Comparison of ENCODE assay signal across 31 cellular contexts in genomic region chr7:30687604-30688003, GRCh38. TPM values are rescaled to one million over a fixed set of nuclear protein-coding genes. Genes with fewer than 3 reads are reported as not detected.
"Had no signal": no experiment of that assay in that cellular context is flagged by ENCODE, and none has a peak within 500 bp of the region (broad histone marks: within the 10 kb centered on the region; RNA-seq: fewer than 3 reads in every experiment).

No MANE protein-coding gene starts in this region.

- ATAC-seq: activated T-cell treated with anti-CD3 and anti-CD28 coated beads, Interleukin-2, amount 50 U/mL, for 72 hours; Panc1; SK-N-SH treated with all-trans-retinoic acid at 6 μM for 48 hours had no signal

- H3K4me3 ChIP-seq: breast epithelium, SJCRH30 had no signal

- H3K4me1 ChIP-seq: breast epithelium, SJCRH30 had no signal

- H3K36me3 Mint-ChIP-seq: activated naive CD4-positive, alpha-beta T cell treated with anti-CD3 and anti-CD28 coated beads, Interleukin-2, amount 10 ng/mL, durations not matched to agents 7 days and 5 days; activated naive CD8-positive, alpha-beta T cell treated with anti-CD3 and anti-CD28 coated beads for 36 hours had no signal

- H3K36me3 ChIP-seq: breast epithelium, SJCRH30 had no signal

- H3K9me3 ChIP-seq: breast epithelium, SJCRH30 had no signal

- H3K9me3 Mint-ChIP-seq: activated CD4-positive, alpha-beta memory T cell treated with anti-CD3 and anti-CD28 coated beads, Interleukin-2, amount 10 ng/mL, durations not matched to agents 7 days and 5 days; activated CD4-positive, alpha-beta T cell treated with anti-CD3 and anti-CD28 coated beads, Interleukin-2, amount 10 ng/mL, durations not matched to agents 24 days and 14 days; activated naive CD4-positive, alpha-beta T cell treated with anti-CD3 and anti-CD28 coated beads, Interleukin-2, amount 10 ng/mL, durations not matched to agents 7 days and 5 days; activated naive CD8-positive, alpha-beta T cell treated with anti-CD3 and anti-CD28 coated beads for 36 hours; activated T-cell treated with anti-CD3 and anti-CD28 coated beads, Interleukin-2, amount 50 U/mL, for 72 hours; activated T-helper 2 cell treated with anti-CD3 and anti-CD28 coated beads, Interferon-gamma antibody, Interleukin-2, Interleukin-4, amounts not matched to agents 10 μg/mL and 5 μg/mL and 100 μg/mL, durations not matched to agents 14 hours and 24 hours and 36 hours had no signal

- H3K4me3 Mint-ChIP-seq: activated CD4-positive, alpha-beta memory T cell treated with anti-CD3 and anti-CD28 coated beads, Interleukin-2, amount 10 ng/mL, durations not matched to agents 7 days and 5 days; activated CD4-positive, alpha-beta T cell treated with anti-CD3 and anti-CD28 coated beads, Interleukin-2, amount 10 ng/mL, durations not matched to agents 24 days and 14 days; activated naive CD4-positive, alpha-beta T cell treated with anti-CD3 and anti-CD28 coated beads, Interleukin-2, amount 10 ng/mL, durations not matched to agents 7 days and 5 days; activated naive CD8-positive, alpha-beta T cell treated with anti-CD3 and anti-CD28 coated beads for 36 hours; activated T-cell treated with anti-CD3 and anti-CD28 coated beads, Interleukin-2, amount 50 U/mL, for 72 hours had no signal

- DNase-seq: activated CD4-positive, alpha-beta memory T cell treated with anti-CD3 and anti-CD28 coated beads, Interleukin-2, amount 10 ng/mL, durations not matched to agents 7 days and 5 days; activated CD4-positive, alpha-beta T cell treated with anti-CD3 and anti-CD28 coated beads, Interleukin-2, amount 10 ng/mL, durations not matched to agents 24 days and 14 days; activated CD4-positive, CD25-positive, alpha-beta regulatory T cell treated with anti-CD3 and anti-CD28 coated beads, Interleukin-2, amount 50 U/mL, for 72 hours; activated gamma-delta T cell treated with Interleukin-2 at 50 U/mL for 16 hours; activated naive CD4-positive, alpha-beta T cell treated with anti-CD3 and anti-CD28 coated beads, Interleukin-2, amount 10 ng/mL, durations not matched to agents 7 days and 5 days; activated naive CD8-positive, alpha-beta T cell treated with anti-CD3 and anti-CD28 coated beads for 36 hours; activated T-cell treated with anti-CD3 and anti-CD28 coated beads for 4 hours; activated T-cell treated with anti-CD3 and anti-CD28 coated beads, Interleukin-2, amount 50 U/mL, for 72 hours; aorta; caudate nucleus; KG1; NCI-H1092 treated with DMSO at 0.1 percent for 48 hours; NCI-H1417 treated with DMSO at 0.1 percent for 48 hours; NCI-H1694; NCI-H2029; NCI-H510A treated with DMSO at 0.1 percent for 48 hours; NCI-H69; NK-92 treated with Interleukin-12 subunit alpha and Interleukin-12 subunit beta, amount 100 ng/mL, for 24 hours; OCI-M1; Right ventricle myocardium superior; SJCRH30; SW 1271 had no signal

- H3K27ac ChIP-seq: breast epithelium, RWPE1, SJCRH30 had no signal

- H3K27ac Mint-ChIP-seq: activated CD4-positive, alpha-beta memory T cell treated with anti-CD3 and anti-CD28 coated beads, Interleukin-2, amount 10 ng/mL, durations not matched to agents 7 days and 5 days; activated CD4-positive, alpha-beta T cell treated with anti-CD3 and anti-CD28 coated beads, Interleukin-2, amount 10 ng/mL, durations not matched to agents 24 days and 14 days; activated naive CD4-positive, alpha-beta T cell treated with anti-CD3 and anti-CD28 coated beads, Interleukin-2, amount 10 ng/mL, durations not matched to agents 7 days and 5 days; activated naive CD8-positive, alpha-beta T cell treated with anti-CD3 and anti-CD28 coated beads for 36 hours; activated T-cell treated with anti-CD3 and anti-CD28 coated beads, Interleukin-2, amount 50 U/mL, for 72 hours; activated T-helper 2 cell treated with anti-CD3 and anti-CD28 coated beads, Interferon-gamma antibody, Interleukin-2, Interleukin-4, amounts not matched to agents 10 μg/mL and 5 μg/mL and 100 μg/mL, durations not matched to agents 14 hours and 24 hours and 36 hours had no signal

RNA-seq across cellular contexts. Expression of gene CRHR2, which starts 5.3 kb away (rescaled TPM):
- total RNA-seq: activated CD4-positive, alpha-beta memory T cell treated with anti-CD3 and anti-CD28 coated beads, Interleukin-2, amount 10 ng/mL, durations not matched to agents 7 days and 5 days; activated CD4-positive, alpha-beta T cell treated with anti-CD3 and anti-CD28 coated beads, Interleukin-2, amount 10 ng/mL, durations not matched to agents 24 days and 14 days; activated CD8-positive, alpha-beta memory T cell treated with anti-CD3 and anti-CD28 coated beads for 36 hours; activated naive CD8-positive, alpha-beta T cell treated with anti-CD3 and anti-CD28 coated beads for 36 hours; activated T-cell treated with anti-CD3 and anti-CD28 coated beads, Interleukin-2, amount 50 U/mL, for 72 hours; activated T-helper 2 cell treated with anti-CD3 and anti-CD28 coated beads, Interferon-gamma antibody, Interleukin-2, Interleukin-4, amounts not matched to agents 10 μg/mL and 5 μg/mL and 100 μg/mL, durations not matched to agents 14 hours and 24 hours and 36 hours; LHCN-M2; MCF 10A; SJCRH30; T-helper 1 cell treated with Interleukin-12 subunit alpha and Interleukin-12 subunit beta and Interleukin-4 antibody, amounts not matched to agents 30 ng/mL and 1 ng/mL, for 36 hours had no signal
- polyA plus RNA-seq: aorta had no signal
